ENCODE assay signal across 8 cellular contexts in genomic region chr14:88189040-88189839, GRCh38.
A peak's percentile ranks its signal among the peaks of the same experiment; 100 is the strongest.
DNase-seq lines count a peak whose midpoint lies in the region; ATAC-seq and TF ChIP-seq lines count a peak whose summit lies in the region.

No MANE protein-coding gene starts in this region.

- H3K36me3 ChIP-seq in hepatocyte (replicated peaks; ENCODE audit: insufficient read depth, low read depth) = no peaks in the 10 kb centered on the region

- no peaks in the 10 kb centered on the region for H3K27me3 ChIP-seq in hepatocyte

- peak overlapping the region; percentile 55 for H2AFZ ChIP-seq in hepatocyte

- 13% methylated on average over 18 of the region's 18 CpGs for WGBS in hepatocyte (ENCODE audit: low lambda C conversion rate, missing lambda C conversion rate)

- H3K79me2 ChIP-seq in hepatocyte = no peaks in the 10 kb centered on the region

- peaks cover 17% of the 10 kb centered on the region for H3K4me1 ChIP-seq in hepatocyte (ENCODE audit: insufficient read depth)

- peak; percentile 78 for ATAC-seq in GM21825 (IDR thresholded peaks at IDR 0.05; ENCODE audit: unreplicated experiment)

- peak overlapping the region; percentile 78 for H3K4me2 ChIP-seq in hepatocyte

- DNase-seq in GM03348 (ENCODE audit: low spot score) (peak; percentile 85), LNCaP clone FGC (ENCODE audit: low read depth) (peak; percentile 89), RPMI7951 (ENCODE audit: low read depth) (peak; percentile 67), anterior cingulate cortex (lab: John Stamatoyannopoulos, UW) (peak in 49 of 58 donors; percentile 4 to 81 (median 52)), hepatocyte (ENCODE audit: low spot score) (peak; percentile 91), retinal pigment epithelial cell (ENCODE audit: low read depth) (peak; percentile 60), posterior vena cava (ENCODE audit: low spot score) (no peak)

- H3K9me2 ChIP-seq in hepatocyte (replicated peaks; ENCODE audit: insufficient read depth) = no peaks in the 10 kb centered on the region

- no peaks in the 10 kb centered on the region for H4K20me1 ChIP-seq in hepatocyte (ENCODE audit: insufficient read depth, poor library complexity, severe bottlenecking)

- H3K9me3 ChIP-seq in hepatocyte (ENCODE audit: low read depth) = no peaks in the 10 kb centered on the region

- peak overlapping the region; percentile 82 for H3K27ac ChIP-seq in hepatocyte

- intact Hi-C loops in posterior vena cava (cut with DNase I) = no loop called here

- TF ChIP-seq CTCF in LNCaP clone FGC (IDR thresholded peaks at IDR 0.05; ENCODE audit: control insufficient read depth, extremely low read depth, insufficient read depth) (peak; percentile 88), hepatocyte (IDR thresholded peaks at IDR 0.05; ENCODE audit: poor library complexity) (peak; percentile 84), retinal pigment epithelial cell (conservative IDR thresholded peaks at IDR 0.05; ENCODE audit: low read depth, low read length) (peak; percentile 84)

- H3K4me3 ChIP-seq in LNCaP clone FGC (ENCODE audit: low read depth, low read length) = no peak overlapping the region
- no peak overlapping the region for H3K4me3 ChIP-seq in hepatocyte
- H3K4me3 ChIP-seq in retinal pigment epithelial cell (ENCODE audit: low read length) = peak overlapping the region; percentile 24
